ENCODE assay signal across 18 cellular contexts in the genomic region with DNA sequence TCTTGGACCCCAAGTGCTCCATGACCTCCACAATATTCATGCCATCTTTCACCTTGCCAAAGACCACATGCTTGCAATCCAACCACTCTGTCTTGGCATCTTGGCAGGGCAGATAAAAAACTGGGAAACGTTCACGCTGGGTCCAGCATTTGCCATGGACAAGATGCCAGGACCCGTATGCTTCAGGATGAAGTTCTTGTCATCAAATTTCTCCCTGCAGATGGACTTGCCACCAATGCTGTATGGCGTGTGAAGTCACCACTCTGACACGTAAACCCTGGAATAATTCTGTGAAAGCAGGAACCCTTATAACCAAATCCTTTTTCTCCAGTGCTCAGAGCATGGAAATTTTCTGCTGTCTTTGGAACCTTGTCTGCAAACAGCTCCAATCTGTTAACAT. TPM values are rescaled to one million over a fixed set of nuclear protein-coding genes. Genes with fewer than 3 reads are reported as not detected.
DNase-seq lines count a peak whose midpoint lies in the region; ATAC-seq and TF ChIP-seq lines count a peak whose summit lies in the region.
"Had no signal": no experiment of that assay in that cellular context is flagged by ENCODE, and none has a peak within 500 bp of the region (broad histone marks: within the 10 kb centered on the region; RNA-seq: fewer than 3 reads in every experiment).

No MANE protein-coding gene starts in this region.

- H3K4me3 ChIP-seq in right atrium auricular region = no peak overlapping the region
- H3K4me3 ChIP-seq: BLaER1 had no signal

- ATAC-seq in Right ventricle myocardium inferior (peak; percentile 10), natural killer cell (no peak)

- no peaks in the 10 kb centered on the region for H3K9me3 ChIP-seq in right atrium auricular region
- H3K9me3 ChIP-seq: BLaER1 had no signal

- H3K27ac ChIP-seq in right atrium auricular region = no peak overlapping the region
- H3K27ac ChIP-seq: BLaER1 had no signal

- H3K4me1 ChIP-seq in right atrium auricular region = peaks cover 0 to under 1% of the 10 kb centered on the region in 2 donors

- peak overlapping the region; percentile 3 for H3K4me3 Mint-ChIP-seq in T-helper 2 cell treated with Interferon-gamma antibody and Interleukin-4, amounts not matched to agents 5 μg/mL and 100 μg/mL, for 36 hours
- H3K4me3 Mint-ChIP-seq in activated T-helper 2 cell treated with anti-CD3 and anti-CD28 coated beads, Interferon-gamma antibody, Interleukin-2, Interleukin-4, amounts not matched to agents 10 μg/mL and 5 μg/mL and 100 μg/mL, durations not matched to agents 14 hours and 24 hours and 36 hours (ENCODE audit: low read depth) = no peak overlapping the region
- no peak overlapping the region for H3K4me3 Mint-ChIP-seq in natural killer cell

- H3K27ac Mint-ChIP-seq in T-helper 2 cell treated with Interferon-gamma antibody and Interleukin-4, amounts not matched to agents 5 μg/mL and 100 μg/mL, for 36 hours = no peak overlapping the region
- H3K27ac Mint-ChIP-seq in activated T-helper 2 cell treated with anti-CD3 and anti-CD28 coated beads, Interferon-gamma antibody, Interleukin-2, Interleukin-4, amounts not matched to agents 10 μg/mL and 5 μg/mL and 100 μg/mL, durations not matched to agents 14 hours and 24 hours and 36 hours = peak overlapping the region; percentile 62
- H3K27ac Mint-ChIP-seq in natural killer cell = peak overlapping the region; percentile 20 to 85

- intact Hi-C loops in Right ventricle myocardium inferior (cut with DNase I) = no loop called here
- intact Hi-C loops in activated T-helper 2 cell treated with anti-CD3 and anti-CD28 coated beads, Interferon-gamma antibody, Interleukin-2, Interleukin-4, amounts not matched to agents 10 μg/mL and 5 μg/mL and 100 μg/mL, durations not matched to agents 14 hours and 24 hours and 36 hours (cut with micrococcal nuclease) = no loop called here
- intact Hi-C loops in natural killer cell (cut with micrococcal nuclease) = no loop called here
- intact Hi-C loops in posterior cingulate gyrus (cut with DNase I) = loop anchor here (10.0 kb wide), 1 partner anchor 111 kb away; a partner anchor contains a TSS

- TF ChIP-seq CTCF in right atrium auricular region (IDR thresholded peaks at IDR 0.05) (no peak), natural killer cell (IDR thresholded peaks at IDR 0.05) (no peak)

- DNase-seq in T-helper 2 cell treated with Interferon-gamma antibody and Interleukin-4, amounts not matched to agents 5 μg/mL and 100 μg/mL, for 36 hours (ENCODE audit: low spot score) = no peak
- DNase-seq in T-helper 2 cell = no peak
- no peak for DNase-seq in Right ventricle myocardium inferior (ENCODE audit: missing footprints)
- no peak for DNase-seq in right atrium auricular region (ENCODE audit: low spot score)
- no peak for DNase-seq in activated T-helper 2 cell treated with anti-CD3 and anti-CD28 coated beads, Interferon-gamma antibody, Interleukin-2, Interleukin-4, amounts not matched to agents 10 μg/mL and 5 μg/mL and 100 μg/mL, durations not matched to agents 14 hours and 24 hours and 36 hours (ENCODE audit: low spot score)
- no peak for DNase-seq in natural killer cell
- DNase-seq in posterior cingulate gyrus = no peak
- no peak for DNase-seq in foreskin melanocyte
- DNase-seq: 8988T, Calu3, DMS79, GDM1, H7, KBM-7, NCI-H1436 treated with DMSO at 0.1 percent for 48 hours, NCI-H2081, NCI-H524 had no signal

- peaks cover 35% of the 10 kb centered on the region for H3K4me1 Mint-ChIP-seq in T-helper 2 cell treated with Interferon-gamma antibody and Interleukin-4, amounts not matched to agents 5 μg/mL and 100 μg/mL, for 36 hours (ENCODE audit: low read depth)
- peaks cover 36% of the 10 kb centered on the region for H3K4me1 Mint-ChIP-seq in activated T-helper 2 cell treated with anti-CD3 and anti-CD28 coated beads, Interferon-gamma antibody, Interleukin-2, Interleukin-4, amounts not matched to agents 10 μg/mL and 5 μg/mL and 100 μg/mL, durations not matched to agents 14 hours and 24 hours and 36 hours (ENCODE audit: low read depth)
- peaks cover 13 to 19% of the 10 kb centered on the region in 2 donors for H3K4me1 Mint-ChIP-seq in natural killer cell

- H3K27me3 Mint-ChIP-seq in T-helper 2 cell treated with Interferon-gamma antibody and Interleukin-4, amounts not matched to agents 5 μg/mL and 100 μg/mL, for 36 hours (ENCODE audit: low read depth) = no peaks in the 10 kb centered on the region
- H3K27me3 Mint-ChIP-seq in activated T-helper 2 cell treated with anti-CD3 and anti-CD28 coated beads, Interferon-gamma antibody, Interleukin-2, Interleukin-4, amounts not matched to agents 10 μg/mL and 5 μg/mL and 100 μg/mL, durations not matched to agents 14 hours and 24 hours and 36 hours (ENCODE audit: low read depth) = no peaks in the 10 kb centered on the region
- no peaks in the 10 kb centered on the region for H3K27me3 Mint-ChIP-seq in natural killer cell (ENCODE audit: low read depth in 2 of 2)

- peaks cover 76% of the 10 kb centered on the region for H3K36me3 ChIP-seq in right atrium auricular region

- H3K9me3 Mint-ChIP-seq in T-helper 2 cell treated with Interferon-gamma antibody and Interleukin-4, amounts not matched to agents 5 μg/mL and 100 μg/mL, for 36 hours = no peaks in the 10 kb centered on the region
- H3K9me3 Mint-ChIP-seq in activated T-helper 2 cell treated with anti-CD3 and anti-CD28 coated beads, Interferon-gamma antibody, Interleukin-2, Interleukin-4, amounts not matched to agents 10 μg/mL and 5 μg/mL and 100 μg/mL, durations not matched to agents 14 hours and 24 hours and 36 hours = no peaks in the 10 kb centered on the region
- no peaks in the 10 kb centered on the region for H3K9me3 Mint-ChIP-seq in natural killer cell

- no peaks in the 10 kb centered on the region for H3K27me3 ChIP-seq in right atrium auricular region
- H3K27me3 ChIP-seq: BLaER1 had no signal

- H3K36me3 Mint-ChIP-seq in T-helper 2 cell treated with Interferon-gamma antibody and Interleukin-4, amounts not matched to agents 5 μg/mL and 100 μg/mL, for 36 hours (ENCODE audit: low read depth) = peaks cover 70% of the 10 kb centered on the region
- peaks cover 73% of the 10 kb centered on the region for H3K36me3 Mint-ChIP-seq in activated T-helper 2 cell treated with anti-CD3 and anti-CD28 coated beads, Interferon-gamma antibody, Interleukin-2, Interleukin-4, amounts not matched to agents 10 μg/mL and 5 μg/mL and 100 μg/mL, durations not matched to agents 14 hours and 24 hours and 36 hours (ENCODE audit: low read depth)
- H3K36me3 Mint-ChIP-seq in natural killer cell = peaks cover 8% of the 10 kb centered on the region

RNA-seq across cellular contexts. Expression of a gene that starts 21.5 kb away (rescaled TPM):
- 39.0 TPM for total RNA-seq in Right ventricle myocardium inferior
- 10 to 100 TPM; 37.0 to 40.4 TPM for total RNA-seq in right atrium auricular region
- 64.0 and 77.6 TPM in 2 replicates for total RNA-seq in activated T-helper 2 cell treated with anti-CD3 and anti-CD28 coated beads, Interferon-gamma antibody, Interleukin-2, Interleukin-4, amounts not matched to agents 10 μg/mL and 5 μg/mL and 100 μg/mL, durations not matched to agents 14 hours and 24 hours and 36 hours
- total RNA-seq in natural killer cell = 10 to 100 TPM; 41.7 to 49.8 (median 46.0) TPM

RNA-seq across cellular contexts. Expression of a gene that starts 34.4 kb away (rescaled TPM):
- total RNA-seq in Right ventricle myocardium inferior (15.6 TPM), right atrium auricular region (10 to 100 TPM; 21.0 to 30.8 TPM), natural killer cell (100 to 1,000 TPM; 133 to 151 (median 149) TPM)
- 50.4 and 54.9 TPM in 2 replicates for total RNA-seq in activated T-helper 2 cell treated with anti-CD3 and anti-CD28 coated beads, Interferon-gamma antibody, Interleukin-2, Interleukin-4, amounts not matched to agents 10 μg/mL and 5 μg/mL and 100 μg/mL, durations not matched to agents 14 hours and 24 hours and 36 hours
